ENCODE assay signal across 23 cellular contexts in genomic region chr1:201332021-201332420, GRCh38. TPM values are rescaled to one million over a fixed set of nuclear protein-coding genes. Genes with fewer than 3 reads are reported as not detected.
"Had no signal": no experiment of that assay in that cellular context is flagged by ENCODE, and none has a peak within 500 bp of the region (broad histone marks: within the 10 kb centered on the region; RNA-seq: fewer than 3 reads in every experiment).

No MANE protein-coding gene starts in this region.

- H3K9me3 Mint-ChIP-seq: activated B cell treated with CpG ODN at 0.5 μM for 24 hours; activated CD8-positive, alpha-beta T cell treated with anti-CD3 and anti-CD28 coated beads for 36 hours; activated T-cell treated with anti-CD3 and anti-CD28 coated beads, Interleukin-2, amount 50 U/mL, for 72 hours; nephron progenitor cell had no signal

- H3K4me1 ChIP-seq: adrenal gland, parathyroid adenoma, tibial nerve had no signal

- DNase-seq: activated B cell treated with CpG ODN at 0.5 μM for 24 hours; activated CD4-positive, alpha-beta T cell treated with anti-CD3 and anti-CD28 coated beads, Interleukin-2, amount 50 U/mL, for 1 hour; activated CD8-positive, alpha-beta T cell treated with anti-CD3 and anti-CD28 coated beads for 36 hours; activated naive CD4-positive, alpha-beta T cell; activated T-cell treated with anti-CD3 and anti-CD28 coated beads for 4 hours; activated T-cell treated with anti-CD3 and anti-CD28 coated beads, Interleukin-2, amount 50 U/mL, for 72 hours; adrenal gland; brain microvascular endothelial cell; caudate nucleus; foreskin keratinocyte; heart right ventricle; left ventricle myocardium inferior; mammary epithelial cell; nephron progenitor cell; stimulated activated CD4-positive, alpha-beta T cell treated with anti-CD3 and anti-CD28 coated beads, Interleukin-2, amount 100 ng/mL, for 48 hours; stimulated activated naive CD4-positive, alpha-beta T cell treated with Interleukin-2 at 50 U/mL for 16 hours; T-helper 2 cell had no signal

- H3K36me3 Mint-ChIP-seq: activated naive CD8-positive, alpha-beta T cell had no signal

- ATAC-seq: activated CD8-positive, alpha-beta T cell treated with anti-CD3 and anti-CD28 coated beads for 36 hours; activated T-cell treated with anti-CD3 and anti-CD28 coated beads, Interleukin-2, amount 50 U/mL, for 72 hours; foreskin keratinocyte; heart right ventricle; right cardiac atrium had no signal

- H3K27ac Mint-ChIP-seq: activated B cell treated with CpG ODN at 0.5 μM for 24 hours; activated CD8-positive, alpha-beta T cell treated with anti-CD3 and anti-CD28 coated beads for 36 hours; activated naive CD8-positive, alpha-beta T cell; activated T-cell treated with anti-CD3 and anti-CD28 coated beads, Interleukin-2, amount 50 U/mL, for 72 hours; nephron progenitor cell had no signal

- H2AFZ ChIP-seq: parathyroid adenoma had no signal

- H3K9ac ChIP-seq: parathyroid adenoma had no signal

- H3K27ac ChIP-seq: adrenal gland, brain microvascular endothelial cell, esophagus muscularis mucosa, foreskin keratinocyte, heart right ventricle, left ventricle myocardium inferior, parathyroid adenoma, tibial nerve had no signal

- H3K9me3 ChIP-seq: adrenal gland, esophagus muscularis mucosa, heart right ventricle, left ventricle myocardium inferior, tibial nerve had no signal

- H3K4me1 Mint-ChIP-seq: activated B cell treated with CpG ODN at 0.5 μM for 24 hours had no signal

- H3K27me3 Mint-ChIP-seq: activated CD8-positive, alpha-beta T cell treated with anti-CD3 and anti-CD28 coated beads for 36 hours; activated naive CD8-positive, alpha-beta T cell had no signal

- H3K4me3 Mint-ChIP-seq: activated B cell treated with CpG ODN at 0.5 μM for 24 hours; activated CD8-positive, alpha-beta T cell treated with anti-CD3 and anti-CD28 coated beads for 36 hours; activated naive CD8-positive, alpha-beta T cell; activated T-cell treated with anti-CD3 and anti-CD28 coated beads, Interleukin-2, amount 50 U/mL, for 72 hours; nephron progenitor cell had no signal

- H3K79me2 ChIP-seq: parathyroid adenoma had no signal

- H3K27me3 ChIP-seq: adrenal gland, brain microvascular endothelial cell, esophagus muscularis mucosa, foreskin keratinocyte, heart right ventricle, tibial nerve had no signal

RNA-seq across cellular contexts. Expression of gene TNNT2, which starts 45.5 kb away (rescaled TPM):
- total RNA-seq: activated B cell treated with CpG ODN at 0.5 μM for 24 hours; activated CD8-positive, alpha-beta T cell treated with anti-CD3 and anti-CD28 coated beads for 36 hours; activated T-cell treated with anti-CD3 and anti-CD28 coated beads, Interleukin-2, amount 50 U/mL, for 72 hours; endothelial cell of umbilical vein had no signal

RNA-seq across cellular contexts. Expression of gene PKP1, which starts 48.7 kb away (rescaled TPM):
- total RNA-seq: activated B cell treated with CpG ODN at 0.5 μM for 24 hours; activated CD8-positive, alpha-beta T cell treated with anti-CD3 and anti-CD28 coated beads for 36 hours; activated T-cell treated with anti-CD3 and anti-CD28 coated beads, Interleukin-2, amount 50 U/mL, for 72 hours; endothelial cell of umbilical vein had no signal
